Comparison of ENCODE assay signal across 9 cellular contexts in genomic region chr5:91332267-91333044, GRCh38. TPM values are rescaled to one million over a fixed set of nuclear protein-coding genes. Genes with fewer than 3 reads are reported as not detected.
A peak's percentile ranks its signal among the peaks of the same experiment; 100 is the strongest.
DNase-seq lines count a peak whose midpoint lies in the region; FAIRE-seq lines count a peak whose summit lies in the region.
"Had no signal": no experiment of that assay in that cellular context is flagged by ENCODE, and none has a peak within 500 bp of the region (broad histone marks: within the 10 kb centered on the region; RNA-seq: fewer than 3 reads in every experiment).

No MANE protein-coding gene starts in this region.

- FAIRE-seq in urothelium cell line (lab: Jason Lieb, UNC): no peak

- intact Hi-C loops in posterior vena cava (cut with DNase I): no loop called here

- DNase-seq in stimulated activated CD4-positive, alpha-beta T cell treated with anti-CD3 and anti-CD28 coated beads, Interleukin-15, amount 100 ng/mL, for 24 hours: peak; percentile 11
- DNase-seq in stimulated activated CD4-positive, alpha-beta T cell treated with anti-CD3 and anti-CD28 coated beads, Interleukin-4, amount 100 ng/mL, for 4 hours: no peak
- DNase-seq in M059J (ENCODE audit: low read depth) (peak; percentile 96), dermis blood vessel endothelial cell (peak; percentile 21), urothelium cell line (ENCODE audit: low spot score) (peak; percentile 74), posterior vena cava (ENCODE audit: low spot score) (no peak), putamen (ENCODE audit: low spot score) (no peak)
- DNase-seq in central memory CD4-positive, alpha-beta T cell: no peak
- DNase-seq: left ventricle myocardium inferior had no signal

RNA-seq across cellular contexts. Expression of gene ARRDC3, which starts 50.7 kb away (rescaled TPM):
- total RNA-seq in M059J (2014; rRNA removed; shearing (Covaris generic)): 54.3 and 60.2 TPM in 2 replicates
- total RNA-seq in dermis blood vessel endothelial cell: 81.0 and 94.4 TPM in 2 replicates
- 10 to 100 TPM; 45.4 to 80.2 TPM for total RNA-seq in posterior vena cava

Comparison
In these comparisons a context has a peak if more than half of its experiments do, and no peak if none do; other contexts are left out.
1. DNase-seq: peak in stimulated activated CD4-positive, alpha-beta T cell treated with anti-CD3 and anti-CD28 coated beads, Interleukin-15, amount 100 ng/mL, for 24 hours (single experiment), M059J (single experiment), dermis blood vessel endothelial cell (single experiment) and urothelium cell line (single experiment); none in stimulated activated CD4-positive, alpha-beta T cell treated with anti-CD3 and anti-CD28 coated beads, Interleukin-4, amount 100 ng/mL, for 4 hours (0 of 2), posterior vena cava (single experiment), putamen (single experiment) and central memory CD4-positive, alpha-beta T cell (single experiment).